10 cellular contexts compared by ENCODE assay signal in genomic region chr4:88341227-88342192, GRCh38. TPM values are rescaled to one million over a fixed set of nuclear protein-coding genes. Genes with fewer than 3 reads are reported as not detected.
A peak's percentile ranks its signal among the peaks of the same experiment; 100 is the strongest.
DNase-seq lines count a peak whose midpoint lies in the region; ATAC-seq and TF ChIP-seq lines count a peak whose summit lies in the region.
"Had no signal": no experiment of that assay in that cellular context is flagged by ENCODE, and none has a peak within 500 bp of the region (broad histone marks: within the 10 kb centered on the region; RNA-seq: fewer than 3 reads in every experiment).

No MANE protein-coding gene starts in this region.

- no TSS peak for BruUV-seq in mammary epithelial cell (replicated peaks; lab: Mats Ljungman, UMichigan)

- CTCF ChIA-PET in mammary epithelial cell (lab: Charles Lee; ENCODE audit: low non-redundant PET), result no interaction called here

- no peaks in the 10 kb centered on the region for H3K79me2 ChIP-seq in mammary epithelial cell (ENCODE audit: insufficient read depth, low read length)

- peak overlapping the region; percentile 2 for H3K4me2 ChIP-seq in mammary epithelial cell (ENCODE audit: insufficient read depth, low read depth, low read length)

- H3K27me3 ChIP-seq in mammary epithelial cell (ENCODE audit: insufficient read depth, low read length) (no peaks in the 10 kb centered on the region), left lung (no peaks in the 10 kb centered on the region), aorta (ENCODE audit: control insufficient read depth in 1 of 2, insufficient read depth in 2 of 2, low read length in 1 of 2) (no peaks in the 10 kb centered on the region)
- H3K27me3 ChIP-seq: neutrophil had no signal

- TF ChIP-seq CTCF in mammary epithelial cell (conservative IDR thresholded peaks at IDR 0.05 in 1 of 2, IDR thresholded peaks at IDR 0.05 in 1 of 2; ENCODE audit: extremely low read depth in 1 of 2, insufficient read depth in 1 of 2, low read depth in 1 of 2, low read length in 2 of 2), result no peak
- no peak for TF ChIP-seq CTCF in left lung (IDR thresholded peaks at IDR 0.05)

- intact Hi-C loops in mammary epithelial cell (cut with micrococcal nuclease) (no loop called here), left lung (cut with DNase I) (no loop called here), aorta (cut with DNase I) (loop anchor here in 1 of 2 donors (5.0 kb wide), 1 partner anchor 54 kb away; no protein-coding TSS in a partner anchor)

- 77% methylated on average over 6 of the region's 8 CpGs for WGBS in mammary epithelial cell (ENCODE audit: low coverage, missing lambda C conversion rate)
- 49 to 59% methylated on average over 8 of the region's 8 CpGs for WGBS in aorta, 2 donors

- H3K4me1 ChIP-seq in mammary epithelial cell (ENCODE audit: insufficient read depth, low read length) (peaks cover 14% of the 10 kb centered on the region), left lung (no peaks in the 10 kb centered on the region), aorta (ENCODE audit: control insufficient read depth in 1 of 2, insufficient read depth in 2 of 2, low read length in 2 of 2) (no peaks in the 10 kb centered on the region)

- H3K27ac ChIP-seq in mammary epithelial cell (ENCODE audit: insufficient read depth, low read depth, low read length) (no peak overlapping the region), left lung (no peak overlapping the region), aorta (ENCODE audit: low read depth in 1 of 2, low read length in 2 of 2) (no peak overlapping the region)
- H3K27ac ChIP-seq: C4-2B, neutrophil had no signal

- H2AFZ ChIP-seq in mammary epithelial cell (ENCODE audit: low read depth, low read length), result peak overlapping the region; percentile 23

- H3K9me3 ChIP-seq in mammary epithelial cell (replicated peaks; ENCODE audit: insufficient read depth, low read length) (no peaks in the 10 kb centered on the region), left lung (no peaks in the 10 kb centered on the region), aorta (ENCODE audit: control insufficient read depth, low read length) (no peaks in the 10 kb centered on the region)
- H3K9me3 ChIP-seq: neutrophil had no signal

- peak; percentile 92 for ATAC-seq in left lung
- peak; percentile 83 for ATAC-seq in aorta (ENCODE audit: low FRiP score)
- ATAC-seq in HG02885 (IDR thresholded peaks at IDR 0.05; ENCODE audit: poor library complexity, unreplicated experiment), result no peak
- ATAC-seq in HG03039 (IDR thresholded peaks at IDR 0.05; ENCODE audit: unreplicated experiment), result no peak

- H3K9ac ChIP-seq in mammary epithelial cell (ENCODE audit: insufficient read depth, low read length), result no peak overlapping the region

- in situ Hi-C loops in mammary epithelial cell (cut with MboI; ENCODE audit: low sequenced_read_pairs in 2 of 2), result no loop called here

- DNase-seq in SIG-M5 treated with dmso at 0.1 percent for 504 hours (lab: John Stamatoyannopoulos, UW; ENCODE audit: unreplicated experiment) (peak; percentile 12), SIG-M5 (lab: John Stamatoyannopoulos, UW) (no peak), mammary epithelial cell (peak; percentile 77), left lung (no peak), aorta (no peak), T1000 (lab: John Stamatoyannopoulos, UW) (no peak)

- no peaks in the 10 kb centered on the region for H4K20me1 ChIP-seq in mammary epithelial cell (ENCODE audit: insufficient read depth, low read length)

- H3K36me3 ChIP-seq in mammary epithelial cell (ENCODE audit: insufficient read depth, low read length), result no peaks in the 10 kb centered on the region
- no peaks in the 10 kb centered on the region for H3K36me3 ChIP-seq in left lung
- H3K36me3 ChIP-seq in aorta (ENCODE audit: control insufficient read depth in 1 of 2, insufficient read depth in 2 of 2, low read length in 1 of 2), result no peaks in the 10 kb centered on the region
- H3K36me3 ChIP-seq: neutrophil had no signal

- H3K4me3 ChIP-seq in mammary epithelial cell (replicated peaks in 1 of 3; ENCODE audit: insufficient read depth in 1 of 3, low read depth in 2 of 3, low read length in 3 of 3), result no peak overlapping the region
- no peak overlapping the region for H3K4me3 ChIP-seq in left lung
- H3K4me3 ChIP-seq in aorta (ENCODE audit: low read length in 2 of 2), result no peak overlapping the region

- dilution Hi-C loops in mammary epithelial cell (cut with HindIII; ENCODE audit: low sequenced_read_pairs), result no loop called here

RNA-seq across cellular contexts. Expression of gene HERC6, which starts 37.1 kb away (rescaled TPM):
- 10 to 100 TPM in 1 of 2 donors, 1 to 10 TPM in 1; 7.6 to 10.2 TPM for total RNA-seq in mammary epithelial cell
- polyA plus RNA-seq in mammary epithelial cell, result 7.0 TPM
- 1.9 TPM for polyA minus RNA-seq in mammary epithelial cell
- total RNA-seq in left lung, result 10 to 100 TPM; 13.2 to 21.9 TPM
- total RNA-seq in aorta, result 1 to 10 TPM; 6.9 to 9.5 TPM
- polyA plus RNA-seq in aorta, result 1 to 10 TPM; 2.4 to 4.2 TPM

RNA-seq across cellular contexts. Expression of gene PPM1K, which starts 57.1 kb away (rescaled TPM):
- 10 to 100 TPM; 10.2 to 13.6 TPM for total RNA-seq in mammary epithelial cell
- 7.7 TPM for polyA plus RNA-seq in mammary epithelial cell
- 29.4 TPM for polyA minus RNA-seq in mammary epithelial cell
- 10 to 100 TPM; 19.1 to 23.2 TPM for total RNA-seq in left lung
- 10 to 100 TPM; 39.2 to 51.4 TPM for total RNA-seq in aorta
- polyA plus RNA-seq in aorta, result 10 to 100 TPM; 14.9 to 25.8 TPM

Comparison
In these comparisons a context has a peak if more than half of its experiments do, and no peak if none do; other contexts are left out.
1. DNase-seq: peak in SIG-M5 treated with dmso at 0.1 percent for 504 hours (single experiment) and mammary epithelial cell (single experiment); none in SIG-M5 (single experiment), left lung (0 of 2), aorta (0 of 2) and T1000 (single experiment).
2. ATAC-seq: peak in left lung (single experiment) and aorta (single experiment); none in HG02885 (single experiment) and HG03039 (single experiment).